8 cellular contexts compared by ENCODE assay signal in genomic region chr15:45522179-45522930, GRCh38. TPM values are rescaled to one million over a fixed set of nuclear protein-coding genes. Genes with fewer than 3 reads are reported as not detected.
DNase-seq lines count a peak whose midpoint lies in the region; TF ChIP-seq lines count a peak whose summit lies in the region.

TSS of gene SLC30A4 (minus strand) at chr15:45522755. CDS start at chr15:45522354, 401 bp downstream.

- peak within 1 kb of the TSS; percentile 77 for H3K4me3 ChIP-seq in GM06990 (replicated peaks; ENCODE audit: low read depth, low read length)
- H3K4me3 ChIP-seq in GM23248, result peak within 1 kb of the TSS; percentile 84
- H3K4me3 ChIP-seq in LNCaP clone FGC (ENCODE audit: low read depth, low read length), result peak within 1 kb of the TSS; percentile 78
- peak within 1 kb of the TSS; percentile 73 for H3K4me3 ChIP-seq in choroid plexus epithelial cell (ENCODE audit: low read depth, low read length)

- H3F3A ChIP-seq in GM23248 (ENCODE audit: insufficient read depth), result peaks cover 9% of the 10 kb centered on the region; the same call in 1 of the 2 replicates

- WGBS in GM23248 (ENCODE audit: low coverage in 1 of 2, low lambda C conversion rate in 2 of 2, missing lambda C conversion rate in 2 of 2), 2 experiments, result 1% methylated on average over 85 to 98 of the region's 103 CpGs

- peaks cover 8% of the 10 kb centered on the region for H3K4me1 ChIP-seq in GM23248 (ENCODE audit: insufficient read depth)

- peak within 1 kb of the TSS; percentile 91 for H2AFZ ChIP-seq in GM23248

- in situ Hi-C loops in GM23248 (cut with MboI), result no loop called here

- peak within 1 kb of the TSS; percentile 69 for H3K9ac ChIP-seq in GM23248

- H3K36me3 ChIP-seq in GM06990 (ENCODE audit: control insufficient read depth, insufficient read depth, low read length), result no peaks in the 10 kb centered on the region
- no peaks in the 10 kb centered on the region for H3K36me3 ChIP-seq in GM23248 (ENCODE audit: low read depth)

- H4K20me1 ChIP-seq in GM23248 (ENCODE audit: insufficient read depth), result no peaks in the 10 kb centered on the region

- TF ChIP-seq CTCF in GM06990 (IDR thresholded peaks at IDR 0.05; ENCODE audit: insufficient read depth, low read length, poor library complexity, severe bottlenecking), result peak; percentile 44
- TF ChIP-seq CTCF in LNCaP clone FGC (IDR thresholded peaks at IDR 0.05; ENCODE audit: control insufficient read depth, extremely low read depth, insufficient read depth), result peak; percentile 42
- peak; percentile 34 for TF ChIP-seq CTCF in choroid plexus epithelial cell (conservative IDR thresholded peaks at IDR 0.05; ENCODE audit: low read depth, low read length)

- no peaks in the 10 kb centered on the region for H3K27me3 ChIP-seq in GM06990 (replicated peaks; ENCODE audit: control insufficient read depth, insufficient read depth, low read length)
- no peaks in the 10 kb centered on the region for H3K27me3 ChIP-seq in GM23248 (replicated peaks; ENCODE audit: insufficient read depth)

- no peak within 1 kb of the TSS for H3K27ac ChIP-seq in GM23248

- H3K79me2 ChIP-seq in GM23248 (ENCODE audit: insufficient read depth), result no peaks in the 10 kb centered on the region

- H3K4me2 ChIP-seq in GM23248 (ENCODE audit: unreplicated experiment), result peak within 1 kb of the TSS; percentile 87

- H3K9me2 ChIP-seq in GM23248 (ENCODE audit: insufficient read depth), result no peaks in the 10 kb centered on the region

- DNase-seq in GM06990 (ENCODE audit: extremely low read depth, insufficient read length) (peak; percentile 66), GM23248 (peak; percentile 77), LNCaP clone FGC (ENCODE audit: low read depth) (no peak), choroid plexus epithelial cell (ENCODE audit: low read depth) (peak; percentile 61), left kidney (ENCODE audit: low read depth, low spot score) (peak; percentile 90), NCI-H446 (lab: John Stamatoyannopoulos, UW) (no peak)
- peak; percentile 56 to 67 for DNase-seq in activated CD4-positive, alpha-beta T cell treated with anti-CD3 and anti-CD28 coated beads for 4 hours
- peak; percentile 41 for DNase-seq in stimulated activated CD4-positive, alpha-beta T cell treated with anti-CD3 and anti-CD28 coated beads, Interleukin-1b, Interleukin-23, amount 100 ng/mL, for 48 hours

- no peaks in the 10 kb centered on the region for H3K9me3 ChIP-seq in GM23248 (ENCODE audit: low read depth)

RNA-seq across cellular contexts. Expression of gene SLC30A4, which starts in this region (rescaled TPM):
- total RNA-seq in GM23248 (2014; rRNA removed; shearing (Covaris generic)), result 6.5 and 7.8 TPM in 2 replicates
- 6.3 and 6.4 TPM in 2 replicates for polyA plus RNA-seq in GM23248 (2016; fragmentation: Nextera tagmentation; extraction: Ambion mirVana)

Comparison
In these comparisons a context has a peak if more than half of its experiments do, and no peak if none do; other contexts are left out.
1. DNase-seq: peak in GM06990 (single experiment), GM23248 (single experiment), activated CD4-positive, alpha-beta T cell treated with anti-CD3 and anti-CD28 coated beads for 4 hours (2 of 2), choroid plexus epithelial cell (single experiment), left kidney (single experiment) and stimulated activated CD4-positive, alpha-beta T cell treated with anti-CD3 and anti-CD28 coated beads, Interleukin-1b, Interleukin-23, amount 100 ng/mL, for 48 hours (single experiment); none in LNCaP clone FGC (single experiment) and NCI-H446 (0 of 2).
2. Peak in every context shown above with its lines, with median percentiles within 50 percentile points of each other: H3K4me3 ChIP-seq and CTCF ChIP-seq.